Comparison of ENCODE assay signal across 18 cellular contexts in genomic region chr9:78005231-78006002, GRCh38. TPM values are rescaled to one million over a fixed set of nuclear protein-coding genes. Genes with fewer than 3 reads are reported as not detected.
A peak's percentile ranks its signal among the peaks of the same experiment; 100 is the strongest.
DNase-seq lines count a peak whose midpoint lies in the region; ATAC-seq, FAIRE-seq and TF ChIP-seq lines count a peak whose summit lies in the region.
"Had no signal": no experiment of that assay in that cellular context is flagged by ENCODE, and none has a peak within 500 bp of the region (broad histone marks: within the 10 kb centered on the region; RNA-seq: fewer than 3 reads in every experiment).

No MANE protein-coding gene starts in this region.

- no peak overlapping the region for H4K5ac ChIP-seq in mesendoderm (ENCODE audit: low read length)

- no CpG with 5 or more reads among the region's 9 CpGs for WGBS in mesendoderm (ENCODE audit: extremely low coverage, insufficient coverage, low lambda C conversion rate)

- no TSS peak for BruUV-seq in A673 (replicated peaks; lab: Mats Ljungman, UMichigan)

- H2BK5ac ChIP-seq in mesendoderm (ENCODE audit: low read length): no peak overlapping the region

- no peak for ATAC-seq in HG02798 (IDR thresholded peaks at IDR 0.05; ENCODE audit: poor library complexity, unreplicated experiment)

- no peak overlapping the region for H2AFZ ChIP-seq in astrocyte (ENCODE audit: low read depth, low read length)

- no peak overlapping the region for H3K4ac ChIP-seq in mesendoderm (ENCODE audit: low read depth, low read length)

- H2AK5ac ChIP-seq in mesendoderm (ENCODE audit: low read length): no peak overlapping the region

- intact Hi-C loops in A673 (cut with micrococcal nuclease; ENCODE audit: unreplicated experiment): no loop called here

- TF ChIP-seq CTCF in astrocyte (IDR thresholded peaks at IDR 0.05; ENCODE audit: insufficient read depth, low read depth, low read length) (no peak), A673 (conservative IDR thresholded peaks at IDR 0.05; ENCODE audit: low read depth, low read length) (no peak)

- no peak overlapping the region for H3K4me3 ChIP-seq in astrocyte (ENCODE audit: insufficient read depth, low read depth, low read length)
- H3K4me3 ChIP-seq in mesendoderm (ENCODE audit: low read length): no peak overlapping the region
- no peak overlapping the region for H3K4me3 ChIP-seq in A673 (ENCODE audit: low read depth, low read length, poor library complexity, severe bottlenecking)
- H3K4me3 ChIP-seq: MG63 had no signal

- peaks cover 50% of the 10 kb centered on the region for H4K20me1 ChIP-seq in astrocyte (ENCODE audit: insufficient read depth, low read length)

- no peaks in the 10 kb centered on the region for H3K27me3 Mint-ChIP-seq in astrocyte (ENCODE audit: low read depth, unreplicated experiment)

- peaks cover 21% of the 10 kb centered on the region for H3K4me1 ChIP-seq in astrocyte (ENCODE audit: insufficient read depth, low read length)
- no peaks in the 10 kb centered on the region for H3K4me1 ChIP-seq in mesendoderm (ENCODE audit: control insufficient read depth, low read depth, low read length)
- peaks cover 30% of the 10 kb centered on the region for H3K4me1 ChIP-seq in A673 (ENCODE audit: insufficient read depth, low read length, poor library complexity, severe bottlenecking)

- peak; percentile 70 for DNase-seq in astrocyte (ENCODE audit: low read depth)
- DNase-seq in glomerular visceral epithelial cell (ENCODE audit: extremely low spot score): peak; percentile 53
- no peak for DNase-seq in mesendoderm
- DNase-seq in cerebellar nuclear complex (lab: John Stamatoyannopoulos, UW): no peak
- no peak for DNase-seq in T-helper 9 cell
- no peak for DNase-seq in A673 (ENCODE audit: low spot score)
- DNase-seq: C1 segment of cervical spinal cord; GDM1; GOT3; MG63; NCI-H1417; NCI-H187; NCI-H446 treated with DMSO at 0.1 percent for 48 hours; NCI-H748 treated with DMSO at 0.1 percent for 48 hours; NK-92 treated with Interleukin-12 subunit alpha and Interleukin-12 subunit beta, amount 100 ng/mL, for 24 hours; SIG-M5; SK-N-SH had no signal

- H3K27ac ChIP-seq in astrocyte (ENCODE audit: low read depth, low read length) (peak overlapping the region; percentile 7), mesendoderm (ENCODE audit: low read depth, low read length) (no peak overlapping the region), A673 (ENCODE audit: low read depth, low read length, poor library complexity, severe bottlenecking) (no peak overlapping the region)

- H3K79me2 ChIP-seq in astrocyte (ENCODE audit: insufficient read depth, low read length): peaks cover 92% of the 10 kb centered on the region
- peaks cover 39% of the 10 kb centered on the region for H3K79me2 ChIP-seq in mesendoderm (ENCODE audit: control insufficient read depth, insufficient read depth, low read length)

- CTCF ChIA-PET in A673 (lab: Charles Lee): interaction anchor here (0.6 kb wide), 1 partner anchor 9 kb away, joined by 8 read pairs; no protein-coding TSS in a partner anchor

- H2BK15ac ChIP-seq in mesendoderm (replicated peaks; ENCODE audit: low read depth): no peak overlapping the region

- no peak overlapping the region for H4K8ac ChIP-seq in mesendoderm (ENCODE audit: low read depth, low read length)

- H3K4me2 ChIP-seq in astrocyte (ENCODE audit: low read length) (no peak overlapping the region), mesendoderm (ENCODE audit: low read length) (no peak overlapping the region)
- H3K4me2 ChIP-seq: SK-N-SH had no signal

- no peaks in the 10 kb centered on the region for H3K36me3 ChIP-seq in astrocyte (ENCODE audit: insufficient read depth, low read length)
- H3K36me3 ChIP-seq in mesendoderm (ENCODE audit: control insufficient read depth, insufficient read depth, low read length): no peaks in the 10 kb centered on the region
- H3K36me3 ChIP-seq in A673 (ENCODE audit: insufficient read depth, low read length, poor library complexity, severe bottlenecking): no peaks in the 10 kb centered on the region
- H3K36me3 ChIP-seq: MG63 had no signal

- POLR2A ChIA-PET in A673 (lab: Charles Lee; ENCODE audit: low non-redundant PET): no interaction called here

- peak overlapping the region; percentile 53 for H3K23ac ChIP-seq in mesendoderm (ENCODE audit: low read length)

- H3K4me1 Mint-ChIP-seq in astrocyte (ENCODE audit: low read depth, unreplicated experiment): peaks cover 36% of the 10 kb centered on the region

- no peak overlapping the region for H3K9ac ChIP-seq in astrocyte (ENCODE audit: low read length)
- no peak overlapping the region for H3K9ac ChIP-seq in mesendoderm (ENCODE audit: low read length)
- H3K9ac ChIP-seq: SK-N-SH had no signal

- no peaks in the 10 kb centered on the region for H3K27me3 ChIP-seq in astrocyte (ENCODE audit: insufficient read depth, low read length)
- H3K27me3 ChIP-seq in mesendoderm (ENCODE audit: insufficient read depth, low read length, poor library complexity): no peaks in the 10 kb centered on the region
- H3K27me3 ChIP-seq in A673 (replicated peaks; ENCODE audit: insufficient read depth, low read depth, low read length, poor library complexity): no peaks in the 10 kb centered on the region
- H3K27me3 ChIP-seq: MG63 had no signal

- no peak for FAIRE-seq in astrocyte (lab: Jason Lieb, UNC)

- H3K9me3 ChIP-seq in astrocyte (ENCODE audit: insufficient read depth, low read depth, low read length) (no peaks in the 10 kb centered on the region), A673 (ENCODE audit: low read depth, low read length, poor library complexity, severe bottlenecking) (no peaks in the 10 kb centered on the region)
- H3K9me3 ChIP-seq: MG63, SK-N-SH had no signal

- H3K27ac Mint-ChIP-seq in astrocyte (ENCODE audit: unreplicated experiment): peak overlapping the region; percentile 29

- H2BK120ac ChIP-seq in mesendoderm (ENCODE audit: low read depth, low read length): no peak overlapping the region

- no peaks in the 10 kb centered on the region for H3K9me3 Mint-ChIP-seq in astrocyte (ENCODE audit: unreplicated experiment)

- no peak overlapping the region for H3K4me3 Mint-ChIP-seq in astrocyte (ENCODE audit: unreplicated experiment)

- peaks cover 4% of the 10 kb centered on the region for H3K36me3 Mint-ChIP-seq in astrocyte (ENCODE audit: low read depth, unreplicated experiment)

- no peak overlapping the region for H3K56ac ChIP-seq in mesendoderm (ENCODE audit: low read length)

- no peak overlapping the region for H3K18ac ChIP-seq in mesendoderm (ENCODE audit: low read length)

- peaks cover 21% of the 10 kb centered on the region for H3K79me1 ChIP-seq in mesendoderm (ENCODE audit: low read length)

RNA-seq across cellular contexts. Expression of gene GNAQ, which starts 26.2 kb away (rescaled TPM):
- total RNA-seq in astrocyte (65.7 and 74.9 TPM in 2 replicates), A673 (2021) (68.6 and 69.9 TPM in 2 replicates)
- 35.6 TPM for polyA plus RNA-seq in mesendoderm (2013, experiment 1 of 2)
- polyA plus RNA-seq in mesendoderm (2013, experiment 2 of 2): 36.2 TPM

Comparison
In these comparisons a context has a peak if more than half of its experiments do, and no peak if none do; other contexts are left out.
1. DNase-seq: peak in astrocyte (single experiment) and glomerular visceral epithelial cell (single experiment); none in mesendoderm (single experiment), cerebellar nuclear complex (0 of 2), T-helper 9 cell (single experiment) and A673 (single experiment).